Comparison of ENCODE assay signal across 21 cellular contexts in genomic region chr5:78724061-78724460, GRCh38.
"Had no signal": no experiment of that assay in that cellular context is flagged by ENCODE, and none has a peak within 500 bp of the region (broad histone marks: within the 10 kb centered on the region; RNA-seq: fewer than 3 reads in every experiment).

No MANE protein-coding gene starts in this region.

- H3K4me1 ChIP-seq: adrenal gland had no signal

- H3K9me3 ChIP-seq: adrenal gland had no signal

- H3K27me3 ChIP-seq: adrenal gland had no signal

- H3K27ac ChIP-seq: adrenal gland had no signal

- H3K4me3 ChIP-seq: adrenal gland had no signal

- FAIRE-seq: colon, TTC549 had no signal

- H3K36me3 ChIP-seq: adrenal gland had no signal

- DNase-seq: activated CD4-positive, alpha-beta T cell treated with anti-CD3 and anti-CD28 coated beads for 36 hours; activated CD8-positive, alpha-beta memory T cell treated with anti-CD3 and anti-CD28 coated beads, Interleukin-2, amount 50 U/mL, for 48 hours; activated CD8-positive, alpha-beta T cell treated with anti-CD3 and anti-CD28 coated beads for 36 hours; activated naive CD4-positive, alpha-beta T cell treated with anti-CD3 and anti-CD28 coated beads, Interleukin-2, amount 50 U/mL, for 16 hours; activated naive CD8-positive, alpha-beta T cell treated with anti-CD3 and anti-CD28 coated beads, Interleukin-2, amount 10 ng/mL, durations not matched to agents 7 days and 5 days; activated T-cell treated with anti-CD3 and anti-CD28 coated beads, Interleukin-2, amount 50 U/mL, for 1 hour; adrenal gland; anterior cingulate cortex; cerebellar nuclear complex; NCI-H1092; NCI-H1417; NCI-H1930; NCI-H345; NCI-H510A; NCI-H526 treated with DMSO at 0.1 percent for 48 hours; SIG-M5; T-cell; T-helper 2 cell; T1000 had no signal

- ATAC-seq: activated CD4-positive, alpha-beta T cell treated with anti-CD3 and anti-CD28 coated beads for 36 hours; activated CD8-positive, alpha-beta T cell treated with anti-CD3 and anti-CD28 coated beads for 36 hours; T-cell had no signal
